ENCODE assay signal across 1 cellular context in the genomic region with DNA sequence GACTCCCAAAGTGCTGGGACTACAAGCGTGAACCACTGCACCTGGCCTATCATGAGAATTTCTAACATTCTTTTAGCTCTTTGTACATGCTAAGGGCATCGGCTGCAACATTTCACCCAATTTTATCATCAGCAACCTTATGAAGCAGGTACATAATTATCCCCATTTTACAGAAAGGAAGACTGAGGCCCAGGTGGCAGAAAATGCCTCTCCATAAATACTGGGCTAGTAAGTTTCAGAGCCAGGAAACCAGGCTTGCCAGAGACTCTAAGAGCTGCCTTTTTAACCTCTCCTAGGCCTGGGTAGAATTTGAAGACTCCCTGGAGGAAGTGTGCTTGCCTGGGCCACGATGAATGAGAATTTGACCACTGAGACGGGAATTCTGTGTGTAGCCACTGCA.
TF ChIP-seq lines count a peak whose summit lies in the region.

No MANE protein-coding gene starts in this region.

TF ChIP-seq in GM12878, 131 proteins besides CTCF, POLR2A, EP300 and RAD21:
- TF ChIP-seq HDAC6 (IDR thresholded peaks at IDR 0.05; ENCODE audit: unreplicated experiment) (no peak), EGR1 (IDR thresholded peaks at IDR 0.05; ENCODE audit: borderline replicate concordance in 1 of 2, low read depth in 2 of 2, low read length in 2 of 2) (no peak), RAD51 (IDR thresholded peaks at IDR 0.05) (no peak), SPI1 (IDR thresholded peaks at IDR 0.05; ENCODE audit: borderline replicate concordance, insufficient read depth, low read depth, low read length) (no peak), SREBF2 (IDR thresholded peaks at IDR 0.05; ENCODE audit: low read length) (no peak)
- TF ChIP-seq, protein P1, sequence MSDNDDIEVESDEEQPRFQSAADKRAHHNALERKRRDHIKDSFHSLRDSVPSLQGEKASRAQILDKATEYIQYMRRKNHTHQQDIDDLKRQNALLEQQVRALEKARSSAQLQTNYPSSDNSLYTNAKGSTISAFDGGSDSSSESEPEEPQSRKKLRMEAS (IDR thresholded peaks at IDR 0.05; ENCODE audit: low read depth, low read length): no peak
